ENCODE assay signal across 13 cellular contexts in the genomic region with DNA sequence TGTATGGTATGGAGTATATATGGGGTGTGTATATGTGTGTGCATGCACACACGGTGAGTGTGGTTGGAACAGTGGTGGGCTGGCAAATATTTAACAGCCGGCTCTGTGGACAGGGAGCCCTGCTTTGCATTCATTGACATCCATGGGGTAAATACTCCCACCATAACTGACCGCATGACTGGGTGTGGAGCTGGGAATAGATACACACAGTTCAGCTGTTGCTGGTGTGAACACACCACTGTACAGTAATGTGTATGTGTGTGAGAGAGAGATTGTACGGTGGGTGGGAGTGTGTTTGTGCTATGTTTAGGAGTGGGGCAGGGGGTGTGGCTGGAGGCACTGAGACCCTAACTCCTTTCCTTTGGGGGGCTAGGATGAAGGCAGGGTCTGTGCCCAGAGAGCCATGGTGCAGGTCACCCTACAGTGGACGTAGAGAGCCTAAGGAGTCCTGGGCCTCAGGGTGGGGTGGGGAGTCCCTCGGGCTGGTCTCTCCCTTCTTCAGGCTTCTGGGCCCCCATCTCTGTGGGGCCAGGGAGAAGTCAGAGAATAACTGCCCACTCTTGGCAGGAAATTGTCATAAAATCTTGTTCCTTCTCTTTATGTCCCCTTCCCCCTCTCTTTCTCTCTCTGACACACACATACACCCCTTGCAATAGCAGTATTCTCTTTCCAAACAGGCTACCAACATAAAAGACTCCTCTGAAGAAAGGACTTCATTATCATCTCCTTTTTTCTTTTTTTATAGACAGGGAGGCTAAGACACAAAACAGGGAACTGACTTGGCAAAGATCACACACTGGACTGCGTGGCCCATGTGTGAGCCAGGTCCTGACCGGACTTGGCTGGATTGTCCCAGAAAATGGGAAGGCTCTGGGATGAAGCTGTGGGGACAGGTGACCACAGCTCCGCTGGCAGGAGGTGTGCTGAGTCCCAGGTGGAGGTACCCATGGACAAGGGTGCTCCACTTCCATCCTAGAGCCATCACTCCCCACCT. TPM values are rescaled to one million over a fixed set of nuclear protein-coding genes. Genes with fewer than 3 reads are reported as not detected.
"Had no signal": no experiment of that assay in that cellular context is flagged by ENCODE, and none has a peak within 500 bp of the region (broad histone marks: within the 10 kb centered on the region; RNA-seq: fewer than 3 reads in every experiment).

No MANE protein-coding gene starts in this region.

- H3K36me3 ChIP-seq: sigmoid colon had no signal

- H3K4me3 ChIP-seq: dorsolateral prefrontal cortex, mucosa of descending colon, psoas muscle, sigmoid colon had no signal

- H3K27ac ChIP-seq: dorsolateral prefrontal cortex, psoas muscle, sigmoid colon had no signal

- H3K9me3 ChIP-seq: mucosa of descending colon, psoas muscle, sigmoid colon had no signal

- DNase-seq: cortex of kidney; dorsolateral prefrontal cortex; effector CD8-positive, alpha-beta T cell; foreskin melanocyte; islet precursor cell; mammary epithelial cell; psoas muscle; retina; sigmoid colon; small intestine; stimulated activated CD4-positive, alpha-beta T cell treated with anti-CD3 and anti-CD28 coated beads, Interleukin-12 subunit alpha, Interleukin-12 subunit beta, amount 100 ng/mL, for 4 hours; stimulated activated naive CD4-positive, alpha-beta T cell treated with Interleukin-2 at 50 U/mL for 16 hours had no signal

RNA-seq across cellular contexts. Expression of a gene that starts 3.2 kb away (rescaled TPM):
- polyA plus RNA-seq: mammary epithelial cell had no signal
